18 cellular contexts compared by ENCODE assay signal in genomic region chr2:17373736-17374135, GRCh38.
DNase-seq lines count a peak whose midpoint lies in the region; ATAC-seq, FAIRE-seq and TF ChIP-seq lines count a peak whose summit lies in the region.
"Had no signal": no experiment of that assay in that cellular context is flagged by ENCODE, and none has a peak within 500 bp of the region (broad histone marks: within the 10 kb centered on the region; RNA-seq: fewer than 3 reads in every experiment).

No MANE protein-coding gene starts in this region.

- H3K79me2 ChIP-seq in astrocyte (ENCODE audit: insufficient read depth, low read length) (no peaks in the 10 kb centered on the region), PC-9 (ENCODE audit: low read depth) (no peaks in the 10 kb centered on the region)
- H3K79me2 ChIP-seq: parathyroid adenoma had no signal

- H3K9me3 Mint-ChIP-seq in astrocyte (ENCODE audit: unreplicated experiment): peaks cover 2% of the 10 kb centered on the region

- TF ChIP-seq CTCF in astrocyte (IDR thresholded peaks at IDR 0.05; ENCODE audit: insufficient read depth, low read depth, low read length): no peak
- TF ChIP-seq CTCF in foreskin keratinocyte (conservative IDR thresholded peaks at IDR 0.05): no peak
- TF ChIP-seq CTCF in PC-9 (conservative IDR thresholded peaks at IDR 0.05): no peak

- peaks cover 4% of the 10 kb centered on the region; the same call in 1 of the 2 replicates for H3K9me2 ChIP-seq in PC-9 (ENCODE audit: insufficient read depth)

- peak overlapping the region; percentile 84 for H3K27ac Mint-ChIP-seq in astrocyte (ENCODE audit: unreplicated experiment)
- H3K27ac Mint-ChIP-seq: activated naive CD4-positive, alpha-beta T cell treated with anti-CD3 and anti-CD28 coated beads, Interleukin-2, amount 50 U/mL, for 24 hours; stimulated activated memory B cell treated with anti-CD40 and anti-IgM and Interleukin-4, amounts not matched to agents 10 μg/mL and 1 μg/mL and 100 μg/mL, for 72 hours had no signal

- H3F3A ChIP-seq in PC-9 (ENCODE audit: insufficient read depth, low read depth): no peaks in the 10 kb centered on the region

- FAIRE-seq in astrocyte (lab: Jason Lieb, UNC): peak; percentile 75

- CTCF ChIA-PET in PC-9 (lab: Charles Lee): no interaction called here

- peak; percentile 60 for DNase-seq in HS-27A (ENCODE audit: low read depth)
- DNase-seq in astrocyte (ENCODE audit: low read depth): peak; percentile 95
- DNase-seq in foreskin keratinocyte: peak; percentile 33 to 57
- DNase-seq in stromal cell of bone marrow (ENCODE audit: low read depth): peak; percentile 27
- no peak for DNase-seq in nucleus accumbens (lab: John Stamatoyannopoulos, UW)
- DNase-seq in activated CD4-positive, CD25-positive, alpha-beta regulatory T cell (lab: John Stamatoyannopoulos, UW): no peak
- no peak for DNase-seq in PC-9
- DNase-seq: central memory CD4-positive, alpha-beta T cell; gastrocnemius medialis; H7; NCI-H2227 treated with DMSO at 0.1 percent for 48 hours; SW 1271 had no signal

- POLR2A ChIA-PET in PC-9 (lab: Charles Lee; ENCODE audit: unreplicated experiment): no interaction called here

- no peak overlapping the region for H3K4me3 Mint-ChIP-seq in astrocyte (ENCODE audit: unreplicated experiment)
- H3K4me3 Mint-ChIP-seq: activated naive CD4-positive, alpha-beta T cell treated with anti-CD3 and anti-CD28 coated beads, Interleukin-2, amount 50 U/mL, for 24 hours; stimulated activated memory B cell treated with anti-CD40 and anti-IgM and Interleukin-4, amounts not matched to agents 10 μg/mL and 1 μg/mL and 100 μg/mL, for 72 hours had no signal

- H4K20me1 ChIP-seq in astrocyte (ENCODE audit: insufficient read depth, low read length): no peaks in the 10 kb centered on the region
- H4K20me1 ChIP-seq in PC-9 (ENCODE audit: insufficient read depth): no peaks in the 10 kb centered on the region
- H4K20me1 ChIP-seq: BLaER1 treated with 17β-estradiol and CSF1 and Interleukin-3, amounts not matched to agents 10 nM and 100 nM had no signal

- H3K36me3 Mint-ChIP-seq in astrocyte (ENCODE audit: low read depth, unreplicated experiment): peaks cover 2% of the 10 kb centered on the region

- H3K4me3 ChIP-seq in astrocyte (ENCODE audit: insufficient read depth, low read depth, low read length) (peak overlapping the region; percentile 26), PC-9 (no peak overlapping the region)
- H3K4me3 ChIP-seq: BLaER1 treated with 17β-estradiol and CSF1 and Interleukin-3, amounts not matched to agents 10 nM and 100 nM; gastrocnemius medialis; tibial nerve had no signal

- H2AFZ ChIP-seq in astrocyte (ENCODE audit: low read depth, low read length): no peak overlapping the region
- H2AFZ ChIP-seq in PC-9: no peak overlapping the region
- H2AFZ ChIP-seq: parathyroid adenoma had no signal

- H3K27me3 ChIP-seq in astrocyte (ENCODE audit: insufficient read depth, low read length) (no peaks in the 10 kb centered on the region), foreskin keratinocyte (no peaks in the 10 kb centered on the region), PC-9 (ENCODE audit: insufficient read depth, low read depth) (no peaks in the 10 kb centered on the region)
- H3K27me3 ChIP-seq: gastrocnemius medialis, tibial nerve had no signal

- peak overlapping the region; percentile 76 for H3K4me2 ChIP-seq in astrocyte (ENCODE audit: low read length)
- H3K4me2 ChIP-seq in PC-9: no peak overlapping the region

- H3K27ac ChIP-seq in astrocyte (ENCODE audit: low read depth, low read length): peak overlapping the region; percentile 77
- H3K27ac ChIP-seq in foreskin keratinocyte: no peak overlapping the region
- no peak overlapping the region for H3K27ac ChIP-seq in PC-9
- H3K27ac ChIP-seq: BLaER1 treated with 17β-estradiol and CSF1 and Interleukin-3, amounts not matched to agents 10 nM and 100 nM; gastrocnemius medialis; parathyroid adenoma; tibial nerve had no signal

- no TSS peak for BruUV-seq in PC-9 (replicated peaks; lab: Mats Ljungman, UMichigan)

- H3K27me3 Mint-ChIP-seq in astrocyte (ENCODE audit: low read depth, unreplicated experiment): peaks cover 2% of the 10 kb centered on the region
- H3K27me3 Mint-ChIP-seq: activated naive CD4-positive, alpha-beta T cell treated with anti-CD3 and anti-CD28 coated beads, Interleukin-2, amount 50 U/mL, for 24 hours had no signal

- peak overlapping the region; percentile 43 for H3K9ac ChIP-seq in astrocyte (ENCODE audit: low read length)
- H3K9ac ChIP-seq: BLaER1 treated with 17β-estradiol and CSF1 and Interleukin-3, amounts not matched to agents 10 nM and 100 nM; parathyroid adenoma had no signal

- intact Hi-C loops in PC-9 (cut with micrococcal nuclease; ENCODE audit: unreplicated experiment): no loop called here

- peaks cover 40% of the 10 kb centered on the region for H3K4me1 Mint-ChIP-seq in astrocyte (ENCODE audit: low read depth, unreplicated experiment)
- H3K4me1 Mint-ChIP-seq: activated naive CD4-positive, alpha-beta T cell treated with anti-CD3 and anti-CD28 coated beads, Interleukin-2, amount 50 U/mL, for 24 hours; stimulated activated memory B cell treated with anti-CD40 and anti-IgM and Interleukin-4, amounts not matched to agents 10 μg/mL and 1 μg/mL and 100 μg/mL, for 72 hours had no signal

- H3K9me3 ChIP-seq in astrocyte (ENCODE audit: insufficient read depth, low read depth, low read length): no peaks in the 10 kb centered on the region
- H3K9me3 ChIP-seq in PC-9 (ENCODE audit: insufficient read depth, low read depth): no peaks in the 10 kb centered on the region
- H3K9me3 ChIP-seq: gastrocnemius medialis had no signal

- H3K36me3 ChIP-seq in astrocyte (ENCODE audit: insufficient read depth, low read length): no peaks in the 10 kb centered on the region
- H3K36me3 ChIP-seq in PC-9 (ENCODE audit: low read depth): no peaks in the 10 kb centered on the region
- H3K36me3 ChIP-seq: BLaER1 treated with 17β-estradiol and CSF1 and Interleukin-3, amounts not matched to agents 10 nM and 100 nM; gastrocnemius medialis; tibial nerve had no signal

- H3K4me1 ChIP-seq in astrocyte (ENCODE audit: insufficient read depth, low read length) (peaks cover 19% of the 10 kb centered on the region), foreskin keratinocyte (no peaks in the 10 kb centered on the region), PC-9 (replicated peaks; ENCODE audit: insufficient read depth) (no peaks in the 10 kb centered on the region)
- H3K4me1 ChIP-seq: gastrocnemius medialis, parathyroid adenoma, tibial nerve had no signal

- ATAC-seq in foreskin keratinocyte: peak; percentile 67
- ATAC-seq: gastrocnemius medialis; left lobe of liver; stimulated activated memory B cell treated with anti-CD40 and anti-IgM and Interleukin-4, amounts not matched to agents 10 μg/mL and 1 μg/mL and 100 μg/mL, for 72 hours had no signal

Comparison
In these comparisons a context has a peak if more than half of its experiments do, and no peak if none do; other contexts are left out.
1. DNase-seq: peak in HS-27A (single experiment), astrocyte (single experiment), foreskin keratinocyte (2 of 2) and stromal cell of bone marrow (single experiment); none in nucleus accumbens (0 of 56), activated CD4-positive, CD25-positive, alpha-beta regulatory T cell (0 of 4) and PC-9 (0 of 2).